Comparison of ENCODE assay signal across 22 cellular contexts in the genomic region with DNA sequence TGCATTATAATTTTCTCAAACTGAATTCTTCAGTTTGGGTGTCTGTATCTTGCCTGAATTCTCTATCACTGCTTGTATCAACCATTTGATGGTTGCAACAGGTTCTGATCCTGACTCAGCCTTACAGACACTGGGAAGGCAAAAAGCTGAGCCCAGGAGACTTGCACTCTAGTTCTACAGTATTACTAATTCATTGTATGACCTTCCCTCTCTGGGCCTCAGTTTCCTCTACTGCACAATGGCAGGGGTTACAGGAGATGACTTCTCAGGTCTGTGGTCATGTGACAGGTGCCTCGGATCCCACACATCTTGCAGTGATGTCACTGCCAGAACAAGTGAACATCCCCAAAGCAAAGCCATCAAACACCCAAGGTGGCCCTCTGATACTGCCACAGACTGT.
"Had no signal": no experiment of that assay in that cellular context is flagged by ENCODE, and none has a peak within 500 bp of the region (broad histone marks: within the 10 kb centered on the region; RNA-seq: fewer than 3 reads in every experiment).

No MANE protein-coding gene starts in this region.

- H3K36me3 ChIP-seq: esophagus muscularis mucosa, gastroesophageal sphincter, heart right ventricle, left lung, lower lobe of right lung had no signal

- H3K27ac Mint-ChIP-seq: mesothelial cell of epicardium had no signal

- H3K4me3 Mint-ChIP-seq: mesothelial cell of epicardium had no signal

- H3K9me3 Mint-ChIP-seq: mesothelial cell of epicardium had no signal

- H3K9me3 ChIP-seq: left lung, lower lobe of right lung, mucosa of descending colon had no signal

- H3K4me3 ChIP-seq: coronary artery, dorsolateral prefrontal cortex, esophagus muscularis mucosa, gastroesophageal sphincter, heart right ventricle, left lung, lower lobe of right lung, mucosa of descending colon had no signal

- ATAC-seq: foreskin keratinocyte, gastroesophageal sphincter, heart right ventricle, left cardiac atrium, left lung, left ventricle myocardium superior, lower lobe of right lung, mucosa of descending colon had no signal

- H3K4me1 ChIP-seq: foreskin keratinocyte had no signal

- H3K36me3 Mint-ChIP-seq: mesothelial cell of epicardium had no signal

- FAIRE-seq: colon, endothelial cell of umbilical vein, frontal cortex, islet of Langerhans, keratinocyte had no signal

- H3K27ac ChIP-seq: coronary artery, dorsolateral prefrontal cortex, esophagus muscularis mucosa, foreskin keratinocyte, gastroesophageal sphincter, heart right ventricle, left lung, lower lobe of right lung had no signal

- DNase-seq: dermis blood vessel endothelial cell; dorsolateral prefrontal cortex; effector CD4-positive, alpha-beta T cell; effector memory CD4-positive, alpha-beta T cell; foreskin keratinocyte; heart right ventricle; hippocampal formation; left cardiac atrium; left lung; left ventricle myocardium superior; lower lobe of right lung; mesenchymal stem cell; mucosa of descending colon had no signal
